8 cellular contexts compared by ENCODE assay signal in the genomic region with DNA sequence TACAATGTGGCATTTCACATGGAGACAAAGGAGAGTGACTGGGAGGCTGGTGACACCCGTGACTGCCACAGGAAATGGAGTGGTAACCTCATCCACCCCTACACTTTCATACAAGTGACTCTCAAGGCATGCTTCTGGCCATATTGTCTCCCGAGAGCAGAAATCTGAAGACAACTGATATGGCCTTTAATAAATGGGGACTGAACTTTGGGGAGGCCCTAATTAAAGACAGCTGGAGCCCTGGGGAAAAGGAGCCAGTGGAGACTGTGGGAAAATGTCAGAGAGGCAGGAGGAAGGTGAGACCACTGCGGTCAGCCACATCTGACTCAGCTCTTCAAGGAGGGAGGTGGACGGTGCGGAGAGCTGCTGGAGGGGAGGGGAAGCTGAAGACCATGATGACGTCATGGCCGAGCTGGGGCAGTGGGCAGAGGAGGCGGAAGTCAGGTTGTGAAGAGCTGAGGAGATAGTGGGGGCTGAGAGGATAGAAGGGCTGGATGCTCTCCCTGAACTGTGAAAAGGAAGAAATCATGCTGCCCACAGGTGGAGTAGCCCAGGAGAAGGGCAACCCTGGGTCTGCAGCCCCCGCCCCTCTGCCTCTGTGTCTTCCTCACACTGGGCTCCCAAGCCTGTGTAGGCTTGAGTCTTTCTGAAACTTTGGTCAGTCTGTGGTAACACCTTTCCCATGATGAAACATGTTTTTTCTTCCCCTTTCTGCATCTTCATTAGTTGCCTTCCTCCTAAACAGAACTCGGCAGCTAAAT. TPM values are rescaled to one million over a fixed set of nuclear protein-coding genes. Genes with fewer than 3 reads are reported as not detected.
DNase-seq lines count a peak whose midpoint lies in the region; ATAC-seq, FAIRE-seq and TF ChIP-seq lines count a peak whose summit lies in the region.

No MANE protein-coding gene starts in this region.

- no peak overlapping the region for H2AFZ ChIP-seq in astrocyte (ENCODE audit: low read depth, low read length)

- H3K4me3 Mint-ChIP-seq in astrocyte (ENCODE audit: unreplicated experiment): no peak overlapping the region
- H3K4me3 Mint-ChIP-seq in activated CD4-positive, alpha-beta T cell treated with anti-CD3 and anti-CD28 coated beads for 36 hours: no peak overlapping the region

- peaks cover 1% of the 10 kb centered on the region for H3K9me3 Mint-ChIP-seq in astrocyte (ENCODE audit: unreplicated experiment)
- H3K9me3 Mint-ChIP-seq in activated CD4-positive, alpha-beta T cell treated with anti-CD3 and anti-CD28 coated beads for 36 hours (ENCODE audit: low read depth): no peaks in the 10 kb centered on the region

- H3K27ac ChIP-seq in astrocyte (ENCODE audit: low read depth, low read length): peak overlapping the region; percentile 74
- H3K27ac ChIP-seq in neutrophil: peak overlapping the region; percentile 98

- peaks cover 21% of the 10 kb centered on the region for H3K4me1 Mint-ChIP-seq in astrocyte (ENCODE audit: low read depth, unreplicated experiment)
- H3K4me1 Mint-ChIP-seq in activated CD4-positive, alpha-beta T cell treated with anti-CD3 and anti-CD28 coated beads for 36 hours: peaks cover 4% of the 10 kb centered on the region

- TF ChIP-seq CTCF in astrocyte (IDR thresholded peaks at IDR 0.05; ENCODE audit: insufficient read depth, low read depth, low read length): no peak
- TF ChIP-seq CTCF in neutrophil (IDR thresholded peaks at IDR 0.05): peak; percentile 34

- H3K27ac Mint-ChIP-seq in astrocyte (ENCODE audit: unreplicated experiment): peak overlapping the region; percentile 71
- no peak overlapping the region for H3K27ac Mint-ChIP-seq in activated CD4-positive, alpha-beta T cell treated with anti-CD3 and anti-CD28 coated beads for 36 hours

- H3K4me1 ChIP-seq in astrocyte (ENCODE audit: insufficient read depth, low read length) (peaks cover 32% of the 10 kb centered on the region), neutrophil (ENCODE audit: control insufficient read depth in 1 of 2, insufficient read depth in 1 of 2, low read depth in 1 of 2, low read length in 1 of 2) (peaks cover 100% of the 10 kb centered on the region in 2 experiments)

- H3K36me3 Mint-ChIP-seq in astrocyte (ENCODE audit: low read depth, unreplicated experiment): no peaks in the 10 kb centered on the region
- no peaks in the 10 kb centered on the region for H3K36me3 Mint-ChIP-seq in activated CD4-positive, alpha-beta T cell treated with anti-CD3 and anti-CD28 coated beads for 36 hours (ENCODE audit: low read depth)

- POLR2A ChIA-PET in activated CD4-positive, alpha-beta T cell treated with anti-CD3 and anti-CD28 coated beads for 36 hours (lab: Charles Lee): interaction anchor here (0.6 to 0.8 kb wide), 2 partner anchors 41 to 84 kb away, joined by 3 to 4 read pairs; no protein-coding TSS in a partner anchor

- H3K36me3 ChIP-seq in astrocyte (ENCODE audit: insufficient read depth, low read length): no peaks in the 10 kb centered on the region
- H3K36me3 ChIP-seq in neutrophil: no peaks in the 10 kb centered on the region
- no peaks in the 10 kb centered on the region for H3K36me3 ChIP-seq in H7 (replicated peaks; ENCODE audit: control insufficient read depth, insufficient read depth, low read length)

- intact Hi-C loops in activated CD4-positive, alpha-beta T cell treated with anti-CD3 and anti-CD28 coated beads for 36 hours (cut with DNase I, micrococcal nuclease): no loop called here

- no peaks in the 10 kb centered on the region for H4K20me1 ChIP-seq in astrocyte (ENCODE audit: insufficient read depth, low read length)

- H3K79me2 ChIP-seq in astrocyte (ENCODE audit: insufficient read depth, low read length): no peaks in the 10 kb centered on the region

- H3K9ac ChIP-seq in astrocyte (ENCODE audit: low read length): peak overlapping the region; percentile 34

- DNase-seq in astrocyte (ENCODE audit: low read depth): peak; percentile 98
- no peak for DNase-seq in activated CD4-positive, alpha-beta T cell treated with anti-CD3 and anti-CD28 coated beads for 36 hours
- no peak for DNase-seq in H7
- no peak for DNase-seq in activated CD4-positive, alpha-beta T cell treated with anti-CD3 and anti-CD28 coated beads for 48 hours
- DNase-seq in stimulated activated CD4-positive, alpha-beta T cell treated with anti-CD3 and anti-CD28 coated beads, Interleukin-12 subunit alpha, Interleukin-12 subunit beta, amount 100 ng/mL, for 4 hours: no peak

- H3K27me3 ChIP-seq in astrocyte (ENCODE audit: insufficient read depth, low read length) (no peaks in the 10 kb centered on the region), neutrophil (no peaks in the 10 kb centered on the region), H7 (ENCODE audit: control insufficient read depth, insufficient read depth, low read length) (no peaks in the 10 kb centered on the region)

- H3K9me3 ChIP-seq in astrocyte (ENCODE audit: insufficient read depth, low read depth, low read length): no peaks in the 10 kb centered on the region
- no peaks in the 10 kb centered on the region for H3K9me3 ChIP-seq in neutrophil

- H3K4me2 ChIP-seq in astrocyte (ENCODE audit: low read length): peak overlapping the region; percentile 75

- H3K4me3 ChIP-seq in astrocyte (ENCODE audit: insufficient read depth, low read depth, low read length) (peak overlapping the region; percentile 21), neutrophil (ENCODE audit: low read depth in 1 of 2, low read length in 1 of 2) (peak overlapping the region; percentile 62 to 64), H7 (ENCODE audit: insufficient read depth, low read depth, low read length) (no peak overlapping the region)

- H3K27me3 Mint-ChIP-seq in astrocyte (ENCODE audit: low read depth, unreplicated experiment): peaks cover 10% of the 10 kb centered on the region
- H3K27me3 Mint-ChIP-seq in activated CD4-positive, alpha-beta T cell treated with anti-CD3 and anti-CD28 coated beads for 36 hours: peaks cover 3% of the 10 kb centered on the region

- FAIRE-seq in astrocyte (lab: Jason Lieb, UNC): no peak

- CTCF ChIA-PET in activated CD4-positive, alpha-beta T cell treated with anti-CD3 and anti-CD28 coated beads for 36 hours (lab: Charles Lee): no interaction called here

- ATAC-seq in GM18858 (IDR thresholded peaks at IDR 0.05; ENCODE audit: unreplicated experiment) (peak; percentile 34), HG03442 (IDR thresholded peaks at IDR 0.05; ENCODE audit: unreplicated experiment) (peak; percentile 44)
- ATAC-seq in activated CD4-positive, alpha-beta T cell treated with anti-CD3 and anti-CD28 coated beads for 36 hours: no peak

RNA-seq across cellular contexts. Expression of a gene that starts 14.0 kb away (rescaled TPM):
- total RNA-seq in astrocyte: 4.3 and 4.9 TPM in 2 replicates
- 1 to 10 TPM; 8.7 to 9.0 TPM for total RNA-seq in activated CD4-positive, alpha-beta T cell treated with anti-CD3 and anti-CD28 coated beads for 36 hours
- total RNA-seq in H7 (2014; rRNA removed; shearing (Covaris generic)): 0.14 TPM in 1 of 2 replicates, not detected in the other

RNA-seq across cellular contexts. Expression of a gene that starts 31.4 kb away (rescaled TPM):
- 171 and 180 TPM in 2 replicates for total RNA-seq in astrocyte
- 100 to 1,000 TPM; 115 to 165 TPM for total RNA-seq in activated CD4-positive, alpha-beta T cell treated with anti-CD3 and anti-CD28 coated beads for 36 hours
- total RNA-seq in H7 (2014; rRNA removed; shearing (Covaris generic)): 104 and 133 TPM in 2 replicates

RNA-seq across cellular contexts. Expression of a gene that starts 48.9 kb away (rescaled TPM):
- total RNA-seq in astrocyte: not detected in 2 replicates
- not detected for total RNA-seq in activated CD4-positive, alpha-beta T cell treated with anti-CD3 and anti-CD28 coated beads for 36 hours
- total RNA-seq in H7 (2014; rRNA removed; shearing (Covaris generic)): not detected in 2 replicates
